Comparison of ENCODE assay signal across 8 cellular contexts in the genomic region with DNA sequence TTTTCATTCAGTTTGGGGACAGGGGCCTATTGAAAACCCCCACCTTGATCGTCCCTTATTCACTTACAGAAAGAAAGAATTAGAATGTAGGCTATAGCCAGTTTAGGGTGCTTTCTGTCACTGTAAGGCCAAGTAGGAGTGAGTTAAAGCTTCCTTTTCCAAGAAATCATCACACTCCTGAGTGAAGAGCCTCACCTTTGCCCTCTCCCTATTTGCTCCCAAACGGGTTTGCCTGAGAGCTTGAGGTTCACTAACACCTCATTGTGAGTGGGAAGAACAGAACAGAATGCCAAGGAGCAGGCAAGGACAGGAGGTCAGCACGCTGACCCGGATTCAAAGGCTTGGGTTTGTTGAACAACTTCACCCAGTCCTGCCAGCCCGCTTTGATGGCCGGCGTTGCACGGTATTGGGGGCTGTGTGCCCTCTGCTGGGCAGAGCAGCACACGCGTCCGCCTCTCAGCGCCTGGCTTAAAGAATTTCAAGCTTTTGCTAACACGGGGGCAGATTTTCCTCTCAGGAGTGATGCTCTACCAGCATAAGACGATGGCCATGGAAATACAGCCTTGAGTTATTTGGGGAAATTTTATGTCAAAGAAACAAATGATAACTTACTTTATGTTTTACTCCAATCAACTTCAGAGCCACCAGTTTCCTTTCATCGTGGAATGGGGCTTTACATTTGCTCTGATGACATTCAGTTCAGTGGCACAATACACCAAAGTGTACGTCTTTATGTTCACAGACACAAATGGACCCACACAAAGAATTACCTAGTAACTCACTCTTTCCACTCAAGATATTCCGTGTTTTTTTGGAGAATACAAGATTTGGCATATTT.
DNase-seq lines count a peak whose midpoint lies in the region; ATAC-seq and TF ChIP-seq lines count a peak whose summit lies in the region.

No MANE protein-coding gene starts in this region.

- POLR2A ChIA-PET in A673 (lab: Charles Lee; ENCODE audit: low non-redundant PET): interaction anchor here (0.6 kb wide), 1 partner anchor 1835 kb away, joined by 3 read pairs; no protein-coding TSS in a partner anchor

- no peaks in the 10 kb centered on the region for H3K4me1 ChIP-seq in A673 (ENCODE audit: insufficient read depth, low read length, poor library complexity, severe bottlenecking)
- peaks cover 4% of the 10 kb centered on the region for H3K4me1 ChIP-seq in lower lobe of right lung
- peaks cover 0 to 7% of the 10 kb centered on the region in 2 donors for H3K4me1 ChIP-seq in thoracic aorta (ENCODE audit: control insufficient read depth in 1 of 2, low read depth in 2 of 2)

- no peaks in the 10 kb centered on the region for H3K36me3 ChIP-seq in A673 (ENCODE audit: insufficient read depth, low read length, poor library complexity, severe bottlenecking)
- H3K36me3 ChIP-seq in lower lobe of right lung: no peaks in the 10 kb centered on the region
- no peaks in the 10 kb centered on the region for H3K36me3 ChIP-seq in thoracic aorta

- no TSS peak for BruUV-seq in A673 (replicated peaks; lab: Mats Ljungman, UMichigan)

- no peaks in the 10 kb centered on the region for H3K9me3 ChIP-seq in A673 (ENCODE audit: low read depth, low read length, poor library complexity, severe bottlenecking)
- no peaks in the 10 kb centered on the region for H3K9me3 ChIP-seq in lower lobe of right lung
- H3K9me3 ChIP-seq in thoracic aorta: no peaks in the 10 kb centered on the region

- peak; percentile 83 for ATAC-seq in HG02642 (IDR thresholded peaks at IDR 0.05; ENCODE audit: poor library complexity, unreplicated experiment)
- ATAC-seq in lower lobe of right lung: peak; percentile 86
- ATAC-seq in thoracic aorta (ENCODE audit: insufficient number of reproducible peaks, low FRiP score, low read depth): peak; percentile 29

- no peak overlapping the region for H3K4me3 ChIP-seq in A673 (ENCODE audit: low read depth, low read length, poor library complexity, severe bottlenecking)
- no peak overlapping the region for H3K4me3 ChIP-seq in GM12865 (ENCODE audit: low read depth, low read length)
- no peak overlapping the region for H3K4me3 ChIP-seq in choroid plexus epithelial cell (ENCODE audit: low read depth, low read length)
- H3K4me3 ChIP-seq in lower lobe of right lung: no peak overlapping the region
- H3K4me3 ChIP-seq in thoracic aorta: no peak overlapping the region

- CTCF ChIA-PET in A673 (lab: Charles Lee): interaction anchor here (0.6 to 1.8 kb wide), 3 partner anchors 274 to 544 kb away, joined by 3 to 6 read pairs (median 3); no protein-coding TSS in a partner anchor

- H3K27ac ChIP-seq in A673 (ENCODE audit: low read depth, low read length, poor library complexity, severe bottlenecking): no peak overlapping the region
- no peak overlapping the region for H3K27ac ChIP-seq in lower lobe of right lung
- H3K27ac ChIP-seq in thoracic aorta: no peak overlapping the region

- peak; percentile 83 for TF ChIP-seq CTCF in A673 (conservative IDR thresholded peaks at IDR 0.05; ENCODE audit: low read depth, low read length)
- peak; percentile 79 for TF ChIP-seq CTCF in GM12865 (IDR thresholded peaks at IDR 0.05; ENCODE audit: insufficient read depth, low read depth, low read length, missing control alignments)
- TF ChIP-seq CTCF in choroid plexus epithelial cell (conservative IDR thresholded peaks at IDR 0.05; ENCODE audit: low read depth, low read length): peak; percentile 96
- peak; percentile 69 for TF ChIP-seq CTCF in lower lobe of right lung (IDR thresholded peaks at IDR 0.05)
- TF ChIP-seq CTCF in thoracic aorta (IDR thresholded peaks at IDR 0.05): peak; percentile 68

- DNase-seq in A673 (ENCODE audit: low spot score): peak; percentile 55
- peak; percentile 62 for DNase-seq in GM12865 (ENCODE audit: low read depth)
- peak; percentile 16 for DNase-seq in NCI-H2171 treated with DMSO at 0.1 percent for 48 hours (lab: John Stamatoyannopoulos, UW)
- peak; percentile 84 for DNase-seq in choroid plexus epithelial cell (ENCODE audit: low read depth)
- peak; percentile 70 for DNase-seq in lower lobe of right lung
- no peak for DNase-seq in thoracic aorta (ENCODE audit: low spot score)
- DNase-seq in AG08395 (ENCODE audit: low spot score): no peak

- H3K27me3 ChIP-seq in A673 (replicated peaks; ENCODE audit: insufficient read depth, low read depth, low read length, poor library complexity): no peaks in the 10 kb centered on the region
- no peaks in the 10 kb centered on the region for H3K27me3 ChIP-seq in lower lobe of right lung (ENCODE audit: low read depth)
- H3K27me3 ChIP-seq in thoracic aorta (replicated peaks; ENCODE audit: insufficient read depth): no peaks in the 10 kb centered on the region

- intact Hi-C loops in A673 (cut with micrococcal nuclease; ENCODE audit: unreplicated experiment) (loop anchor here (2.0 kb wide), 1 partner anchor 276 kb away; no protein-coding TSS in a partner anchor), lower lobe of right lung (cut with DNase I) (no loop called here)

Comparison
In these comparisons a context has a peak if more than half of its experiments do, and no peak if none do; other contexts are left out.
1. DNase-seq: peak in A673 (single experiment), GM12865 (single experiment), NCI-H2171 treated with DMSO at 0.1 percent for 48 hours (single experiment), choroid plexus epithelial cell (single experiment) and lower lobe of right lung (single experiment); none in thoracic aorta (single experiment) and AG08395 (single experiment).
2. ATAC-seq: peak in every context shown above with its lines; median percentile 86 in lower lobe of right lung; 83 in HG02642; 29 in thoracic aorta.
3. Peak in every context shown above with its lines, with median percentiles within 50 percentile points of each other: CTCF ChIP-seq.